ENCODE assay signal across 9 cellular contexts in the genomic region with DNA sequence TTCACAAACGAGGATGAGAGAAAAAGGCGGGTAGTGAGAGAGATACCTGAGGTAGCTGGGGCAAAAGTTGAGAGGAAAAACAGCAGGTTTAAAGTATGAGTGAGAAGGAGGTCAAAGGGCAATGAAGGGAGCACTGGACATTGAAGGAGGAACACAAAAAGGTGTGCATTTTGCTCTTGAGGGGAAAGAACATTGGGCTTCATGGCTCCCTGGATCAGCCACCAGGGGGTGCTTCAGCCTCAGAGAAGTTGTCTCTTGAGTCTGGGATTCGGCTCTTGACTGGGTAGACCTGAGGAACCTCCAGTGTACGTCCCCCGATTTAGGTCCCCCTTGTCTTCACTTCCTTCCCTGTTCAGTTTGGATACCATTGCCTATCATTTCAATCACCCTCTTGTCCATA.
DNase-seq lines count a peak whose midpoint lies in the region; ATAC-seq and TF ChIP-seq lines count a peak whose summit lies in the region.
"Had no signal": no experiment of that assay in that cellular context is flagged by ENCODE, and none has a peak within 500 bp of the region (broad histone marks: within the 10 kb centered on the region; RNA-seq: fewer than 3 reads in every experiment).

No MANE protein-coding gene starts in this region.

- TF ChIP-seq CTCF in lung (IDR thresholded peaks at IDR 0.05; ENCODE audit: control extremely low read depth, extremely low read depth) (peak; percentile 51), tibial artery (IDR thresholded peaks at IDR 0.05) (peak; percentile 62 to 66)

- H3K9me3 ChIP-seq in lung (ENCODE audit: control insufficient read depth in 2 of 2, insufficient read depth in 1 of 2, low read length in 1 of 2) (peaks cover 0 to 2% of the 10 kb centered on the region in 2 donors), tibial artery (no peaks in the 10 kb centered on the region)

- no peaks in the 10 kb centered on the region for H3K27me3 ChIP-seq in lung (ENCODE audit: control insufficient read depth, insufficient read depth)
- no peaks in the 10 kb centered on the region for H3K27me3 ChIP-seq in tibial artery

- H3K27ac ChIP-seq in lung (ENCODE audit: low read depth in 1 of 2, low read length in 1 of 2): no peak overlapping the region
- no peak overlapping the region for H3K27ac ChIP-seq in tibial artery

- H3K36me3 ChIP-seq in lung (ENCODE audit: control insufficient read depth in 2 of 2, insufficient read depth in 2 of 2, low read length in 2 of 2): no peaks in the 10 kb centered on the region
- H3K36me3 ChIP-seq in tibial artery: no peaks in the 10 kb centered on the region

- DNase-seq in DMS53 treated with DMSO at 0.1 percent for 48 hours (lab: John Stamatoyannopoulos, UW; ENCODE audit: unreplicated experiment) (peak; percentile 14), HT-29 (ENCODE audit: low spot score) (peak; percentile 45), SW480 (ENCODE audit: low spot score) (peak; percentile 18), dedifferentiated amniotic fluid mesenchymal stem cell (ENCODE audit: extremely low spot score) (peak; percentile 29), lung (ENCODE audit: low spot score) (peak; percentile 51), tibial artery (peak; percentile 39 to 69), 8988T (no peak)
- DNase-seq: naive B cell had no signal

- H3K4me3 ChIP-seq in lung (no peak overlapping the region), tibial artery (no peak overlapping the region)

- intact Hi-C loops in tibial artery (cut with DNase I; ENCODE audit: low total_unique reads): no loop called here

- 47 to 54% methylated on average over 5 of the region's 5 CpGs for WGBS in lung, 2 donors

- ATAC-seq in lung (ENCODE audit: insufficient read depth, low FRiP score) (peak; percentile 61), HG02759 (IDR thresholded peaks at IDR 0.05; ENCODE audit: unreplicated experiment) (no peak)

- H3K4me1 ChIP-seq in lung (ENCODE audit: control insufficient read depth in 2 of 2, insufficient read depth in 2 of 2, low read length in 2 of 2): peaks cover 5 to 10% of the 10 kb centered on the region in 2 donors
- no peaks in the 10 kb centered on the region for H3K4me1 ChIP-seq in tibial artery
